In the genomic region with DNA sequence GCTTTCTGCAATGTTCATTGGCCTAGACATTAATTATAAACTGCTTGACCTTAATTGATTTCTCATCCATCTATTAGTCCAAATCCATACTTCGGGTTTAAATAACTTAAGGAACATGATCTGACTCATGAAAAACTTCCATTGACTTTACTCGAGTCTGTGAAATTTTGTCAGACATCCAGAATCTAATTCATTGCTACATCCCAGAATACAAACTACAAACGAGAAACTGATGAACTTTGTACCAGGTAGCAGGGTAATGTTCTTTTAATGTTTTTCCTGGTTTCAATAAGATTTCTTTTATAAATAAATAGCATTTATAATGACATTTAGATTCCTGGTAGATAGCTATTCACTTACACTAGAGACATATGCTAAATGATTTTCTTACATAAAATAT, we compare ENCODE assay signal across 1 cellular context.
TF ChIP-seq lines count a peak whose summit lies in the region.

No MANE protein-coding gene starts in this region.

TF ChIP-seq in IMR-90, 13 proteins besides CTCF, POLR2A, EP300 and RAD21 (continued from another document):
- TF ChIP-seq MXI1 (IDR thresholded peaks at IDR 0.05; ENCODE audit: borderline replicate concordance, low read depth, low read length) (no peak), CHD1 (IDR thresholded peaks at IDR 0.05; ENCODE audit: low read depth, low read length) (no peak), FOS (IDR thresholded peaks at IDR 0.05; ENCODE audit: low read depth, low read length) (no peak), BHLHE40 (IDR thresholded peaks at IDR 0.05; ENCODE audit: low read depth, low read length) (no peak), ELK1 (IDR thresholded peaks at IDR 0.05; ENCODE audit: borderline replicate concordance, low read depth, low read length) (no peak), RCOR1 (IDR thresholded peaks at IDR 0.05; ENCODE audit: insufficient replicate concordance, low read length) (no peak), MAZ (IDR thresholded peaks at IDR 0.05; ENCODE audit: borderline replicate concordance, low read depth, low read length) (no peak), SMC3 (IDR thresholded peaks at IDR 0.05; ENCODE audit: low read depth, low read length) (no peak), USF2 (IDR thresholded peaks at IDR 0.05; ENCODE audit: low read depth, low read length) (no peak), RFX5 (IDR thresholded peaks at IDR 0.05; ENCODE audit: low read depth, low read length) (no peak), MAFK (IDR thresholded peaks at IDR 0.05; ENCODE audit: low read depth, low read length) (no peak), NFE2L2 (IDR thresholded peaks at IDR 0.05; ENCODE audit: low read depth, low read length) (no peak)
